In genomic region chr10:128036746-128037542, GRCh38 we compare ENCODE assay signal across 15 cellular contexts.
DNase-seq lines count a peak whose midpoint lies in the region; FAIRE-seq and TF ChIP-seq lines count a peak whose summit lies in the region.
"Had no signal": no experiment of that assay in that cellular context is flagged by ENCODE, and none has a peak within 500 bp of the region (broad histone marks: within the 10 kb centered on the region; RNA-seq: fewer than 3 reads in every experiment).

No MANE protein-coding gene starts in this region.

- H3K79me2 ChIP-seq in endothelial cell of umbilical vein (ENCODE audit: control insufficient read depth, insufficient read depth, low read length) (peaks cover 36% of the 10 kb centered on the region), osteoblast (ENCODE audit: insufficient read depth, low read length) (no peaks in the 10 kb centered on the region)
- H3K79me2 ChIP-seq: parathyroid adenoma had no signal

- H3K27ac ChIP-seq in endothelial cell of umbilical vein (ENCODE audit: insufficient read depth, low read depth, low read length), result peak overlapping the region; percentile 55
- no peak overlapping the region for H3K27ac ChIP-seq in osteoblast (ENCODE audit: low read depth, low read length)
- H3K27ac ChIP-seq: parathyroid adenoma, stomach had no signal

- no peaks in the 10 kb centered on the region for H3K9me1 ChIP-seq in endothelial cell of umbilical vein (replicated peaks; ENCODE audit: control insufficient read depth, extremely low read depth, insufficient read depth, low read length)

- BruUV-seq in endothelial cell of umbilical vein (replicated peaks; lab: Mats Ljungman, UMichigan), result no TSS peak

- no peak overlapping the region for H3K9ac ChIP-seq in endothelial cell of umbilical vein (replicated peaks; ENCODE audit: extremely low read depth, insufficient read depth, low read length)
- H3K9ac ChIP-seq: parathyroid adenoma had no signal

- no peak for TF ChIP-seq POLR2A in endothelial cell of umbilical vein (IDR thresholded peaks at IDR 0.05; ENCODE audit: low read depth, low read length)

- CTCF ChIA-PET in endothelial cell of umbilical vein (lab: Charles Lee), result interaction anchor here (1.1 to 3.9 kb wide), 10 partner anchors 10 to 131 kb away, joined by 3 to 72 read pairs (median 16); partner anchors contain the start of gene PTPRE

- H4K20me1 ChIP-seq in endothelial cell of umbilical vein (replicated peaks; ENCODE audit: control insufficient read depth, extremely low read depth, insufficient read depth, low read length), result no peaks in the 10 kb centered on the region
- peaks cover 6% of the 10 kb centered on the region for H4K20me1 ChIP-seq in osteoblast (ENCODE audit: insufficient read depth, low read length)

- H2AFZ ChIP-seq in endothelial cell of umbilical vein (ENCODE audit: low read depth, low read length) (no peak overlapping the region), osteoblast (ENCODE audit: low read length) (no peak overlapping the region)
- H2AFZ ChIP-seq: parathyroid adenoma had no signal

- H3K4me2 ChIP-seq in endothelial cell of umbilical vein (ENCODE audit: insufficient read depth, low read length), result no peak overlapping the region
- H3K4me2 ChIP-seq in osteoblast (ENCODE audit: insufficient read depth, low read length), result peak overlapping the region; percentile 7

- FAIRE-seq in endothelial cell of umbilical vein (lab: Jason Lieb, UNC), result peak; percentile 95
- FAIRE-seq: GM19239 had no signal

- DNase-seq in GM03348 (ENCODE audit: low spot score), result peak; percentile 50
- peak; percentile 26 for DNase-seq in RKO (ENCODE audit: low spot score)
- peak; percentile 84 for DNase-seq in endothelial cell of umbilical vein (ENCODE audit: low read depth, low spot score)
- DNase-seq in osteoblast (ENCODE audit: insufficient read length, low spot score, missing footprints), result peak; percentile 94
- no peak for DNase-seq in D341Med (ENCODE audit: low spot score)
- DNase-seq in NCI-H2107 (lab: John Stamatoyannopoulos, UW), result no peak
- DNase-seq in Ammon's horn (ENCODE audit: low spot score), result no peak
- no peak for DNase-seq in head of caudate nucleus
- DNase-seq: activated T-cell treated with anti-CD3 and anti-CD28 coated beads, Interleukin-2, amount 50 U/mL, for 4 hours; Caco-2; RPMI8226; stimulated activated CD4-positive, alpha-beta T cell treated with anti-CD3 and anti-CD28 coated beads, Interleukin-4, amount 100 ng/mL, for 4 hours; stomach had no signal

- POLR2A ChIA-PET in endothelial cell of umbilical vein (lab: Charles Lee), result no interaction called here

- dilution Hi-C loops in endothelial cell of umbilical vein (cut with MboI; ENCODE audit: extremely low pct_ligation_motif_present, low sequenced_read_pairs), result no loop called here

- no peaks in the 10 kb centered on the region for H3K9me3 ChIP-seq in endothelial cell of umbilical vein (replicated peaks; ENCODE audit: control insufficient read depth, insufficient read depth, low read length)
- H3K9me3 ChIP-seq in osteoblast (ENCODE audit: low read depth, low read length), result no peaks in the 10 kb centered on the region
- H3K9me3 ChIP-seq: Caco-2, stomach had no signal

- no peaks in the 10 kb centered on the region for H3K27me3 ChIP-seq in endothelial cell of umbilical vein (ENCODE audit: control insufficient read depth in 2 of 2, insufficient read depth in 2 of 2, low read length in 2 of 2)
- H3K27me3 ChIP-seq in osteoblast (ENCODE audit: insufficient read depth, low read length), result no peaks in the 10 kb centered on the region
- H3K27me3 ChIP-seq: stomach had no signal

- TF ChIP-seq CTCF in endothelial cell of umbilical vein (IDR thresholded peaks at IDR 0.05; ENCODE audit: extremely low read depth in 1 of 2, insufficient read depth in 1 of 2, low read depth in 1 of 2, low read length in 2 of 2) (no peak), osteoblast (IDR thresholded peaks at IDR 0.05; ENCODE audit: extremely low read depth, low read depth, low read length) (no peak)

- H3K4me3 ChIP-seq in endothelial cell of umbilical vein (replicated peaks in 1 of 3; ENCODE audit: insufficient read depth in 1 of 3, low read depth in 1 of 3, low read length in 3 of 3) (no peak overlapping the region), osteoblast (ENCODE audit: insufficient read depth, low read length) (no peak overlapping the region)
- H3K4me3 ChIP-seq: stomach had no signal

- H3K36me3 ChIP-seq in endothelial cell of umbilical vein (ENCODE audit: control insufficient read depth in 2 of 2, extremely low read depth in 1 of 2, insufficient read depth in 2 of 2, low read length in 2 of 2), result peaks cover 0 to 10% of the 10 kb centered on the region in 2 experiments
- no peaks in the 10 kb centered on the region for H3K36me3 ChIP-seq in osteoblast (ENCODE audit: insufficient read depth, low read length)
- H3K36me3 ChIP-seq: stomach had no signal

- intact Hi-C loops in endothelial cell of umbilical vein (cut with micrococcal nuclease), result loop anchor here (1.0 kb wide), 1 partner anchor 26 kb away; no protein-coding TSS in a partner anchor
- intact Hi-C loops in head of caudate nucleus (cut with DNase I), result no loop called here

- H3K4me1 ChIP-seq in endothelial cell of umbilical vein (ENCODE audit: control insufficient read depth, extremely low read depth, insufficient read depth, low read length), result peaks cover 22% of the 10 kb centered on the region
- H3K4me1 ChIP-seq in osteoblast (ENCODE audit: insufficient read depth, low read length), result peaks cover 6% of the 10 kb centered on the region
- H3K4me1 ChIP-seq: Caco-2, parathyroid adenoma had no signal

TF ChIP-seq in endothelial cell of umbilical vein, 7 proteins besides CTCF, POLR2A, EP300 and RAD21:
- TF ChIP-seq EZH2 (IDR thresholded peaks at IDR 0.05; ENCODE audit: borderline replicate concordance, low read depth, low read length, severe bottlenecking) (no peak), MAX (IDR thresholded peaks at IDR 0.05; ENCODE audit: insufficient read depth, insufficient read length) (no peak), MYC (IDR thresholded peaks at IDR 0.05; ENCODE audit: low read depth, low read length) (peak; percentile 71), JUN (IDR thresholded peaks at IDR 0.05; ENCODE audit: borderline replicate concordance, insufficient read depth, insufficient read length, low read depth) (peak; percentile 61), GATA2 (IDR thresholded peaks at IDR 0.05; ENCODE audit: insufficient read depth, insufficient read length, low read depth, low read length) (no peak), POLR2AphosphoS5 (IDR thresholded peaks at IDR 0.05; ENCODE audit: insufficient read depth, low read depth, low read length) (no peak), FOS (IDR thresholded peaks at IDR 0.05; ENCODE audit: borderline replicate concordance, insufficient read depth, low read length) (peak; percentile 89)

Comparison
In these comparisons a context has a peak if more than half of its experiments do, and no peak if none do; other contexts are left out.
1. DNase-seq: peak in GM03348 (single experiment), RKO (single experiment), endothelial cell of umbilical vein (single experiment) and osteoblast (single experiment); none in D341Med (single experiment), NCI-H2107 (single experiment), Ammon's horn (single experiment) and head of caudate nucleus (0 of 42).